Comparison of ENCODE assay signal across 9 cellular contexts in genomic region chr20:51014797-51015722, GRCh38. TPM values are rescaled to one million over a fixed set of nuclear protein-coding genes. Genes with fewer than 3 reads are reported as not detected.
A peak's percentile ranks its signal among the peaks of the same experiment; 100 is the strongest.
DNase-seq lines count a peak whose midpoint lies in the region; ATAC-seq, FAIRE-seq and TF ChIP-seq lines count a peak whose summit lies in the region.
"Had no signal": no experiment of that assay in that cellular context is flagged by ENCODE, and none has a peak within 500 bp of the region (broad histone marks: within the 10 kb centered on the region; RNA-seq: fewer than 3 reads in every experiment).

No MANE protein-coding gene starts in this region.

- no peak for TF ChIP-seq POLR2A in K562 (conservative IDR thresholded peaks at IDR 0.05)

- peak; percentile 27 to 66; a peak in 3 of 4 replicates for TF ChIP-seq RAD21 in K562 (CRISPR knock-in tag; conservative IDR thresholded peaks at IDR 0.05 in 1 of 2, IDR thresholded peaks at IDR 0.05 in 1 of 2)

- ATAC-seq in K562 (peak; percentile 85), upper lobe of right lung (peak; percentile 66), GM21825 (IDR thresholded peaks at IDR 0.05; ENCODE audit: unreplicated experiment) (no peak)
- ATAC-seq in activated CD4-positive, CD25-positive, alpha-beta regulatory T cell treated with anti-CD3 and anti-CD28 coated beads, Interleukin-2, amount 50 U/mL, for 24 hours = no peak
- ATAC-seq: naive thymus-derived CD4-positive, alpha-beta T cell had no signal

- H3K4me2 ChIP-seq in K562 (ENCODE audit: insufficient read depth, low read length) = no peak overlapping the region

- H3K4me1 ChIP-seq in K562 (replicated peaks in 1 of 2; ENCODE audit: control insufficient read depth in 2 of 2, insufficient read depth in 2 of 2, low read length in 2 of 2) (peaks cover 0 to 3% of the 10 kb centered on the region in 2 experiments; a peak in 2 of 5 replicates), upper lobe of right lung (no peaks in the 10 kb centered on the region)

- BruUV-seq in K562 (replicated peaks; lab: Mats Ljungman, UMichigan) = no TSS peak

- POLR2A ChIA-PET in GM10248 (lab: Yijun Ruan, JAX) = no interaction called here
- POLR2A ChIA-PET in K562 (lab: Yijun Ruan, JAX) = interaction anchor here (0.6 to 1.1 kb wide), 6 partner anchors 10 to 867 kb away, joined by 3 to 4 read pairs (median 3); no protein-coding TSS in a partner anchor

- H3K9me1 ChIP-seq in K562 (ENCODE audit: control insufficient read depth, insufficient read depth, low read length) = no peaks in the 10 kb centered on the region

- H3K27ac ChIP-seq in K562 (ENCODE audit: extremely low read depth, low read depth, low read length) (no peak overlapping the region), upper lobe of right lung (no peak overlapping the region)

- FAIRE-seq in K562 (lab: Jason Lieb, UNC) = peak; percentile 76

- H3K4me3 ChIP-seq in AG09309 (ENCODE audit: control insufficient read depth, low read depth, low read length) (no peak overlapping the region), K562 (no peak overlapping the region), upper lobe of right lung (no peak overlapping the region)

- no peaks in the 10 kb centered on the region for H3K9me3 ChIP-seq in K562 (replicated peaks; ENCODE audit: control insufficient read depth, insufficient read depth, low read depth, low read length)
- H3K9me3 ChIP-seq in upper lobe of right lung = no peaks in the 10 kb centered on the region

- TF ChIP-seq EP300 in K562 (IDR thresholded peaks at IDR 0.05; ENCODE audit: low read length) = no peak

- TF ChIP-seq CTCF in AG09309 (IDR thresholded peaks at IDR 0.05; ENCODE audit: control insufficient read depth, insufficient read depth, low read depth, low read length, missing control alignments) (peak; percentile 90), GM10248 (IDR thresholded peaks at IDR 0.05; ENCODE audit: control extremely low read depth, extremely low read depth, low read depth, missing control alignments) (peak; percentile 44), K562 (IDR thresholded peaks at IDR 0.05 in 2 of 3, conservative IDR thresholded peaks at IDR 0.05 in 1 of 3; ENCODE audit: insufficient read depth in 2 of 3, low read depth in 1 of 3, low read length in 3 of 3) (peak; percentile 74 to 89 (median 82)), upper lobe of right lung (IDR thresholded peaks at IDR 0.05) (peak; percentile 48)

- 10% methylated on average over 16 of the region's 16 CpGs for WGBS in K562 (ENCODE audit: insufficient coverage, low coverage, missing lambda C conversion rate)

- H3K27me3 ChIP-seq in K562 (ENCODE audit: control insufficient read depth in 2 of 2, insufficient read depth in 2 of 2, low read length in 2 of 2) = peaks cover 13 to 71% of the 10 kb centered on the region in 2 experiments
- peaks cover 22% of the 10 kb centered on the region for H3K27me3 ChIP-seq in upper lobe of right lung

- no peak overlapping the region for H2AFZ ChIP-seq in K562 (ENCODE audit: low read depth, low read length)

- H3K36me3 ChIP-seq in K562 (ENCODE audit: control insufficient read depth, insufficient read depth, low read length) (no peaks in the 10 kb centered on the region), upper lobe of right lung (no peaks in the 10 kb centered on the region)

- peaks cover 3% of the 10 kb centered on the region for H4K20me1 ChIP-seq in K562 (replicated peaks; ENCODE audit: control insufficient read depth, insufficient read depth, low read length)

- CTCF ChIA-PET in GM10248 (lab: Yijun Ruan, JAX) (interaction anchor here (0.9 to 2.7 kb wide), 16 partner anchors 12 to 608 kb away, joined by 3 to 25 read pairs (median 4); no protein-coding TSS in a partner anchor), K562 (lab: Yijun Ruan, JAX; ENCODE audit: low intra/inter-chr PET ratio) (interaction anchor here (0.7 kb wide), 1 partner anchor 775 kb away, joined by 3 read pairs; no protein-coding TSS in a partner anchor)

- no peaks in the 10 kb centered on the region for H3K79me2 ChIP-seq in K562 (ENCODE audit: control insufficient read depth, insufficient read depth, low read length)

- in situ Hi-C loops in K562 (cut with MboI) = no loop called here

- intact Hi-C loops in K562 (cut with micrococcal nuclease) (no loop called here), upper lobe of right lung (cut with DNase I) (no loop called here)

- no peak overlapping the region for H3K9ac ChIP-seq in K562 (ENCODE audit: insufficient read depth in 1 of 2, low read depth in 2 of 2, low read length in 2 of 2)

- DNase-seq in AG09309 (ENCODE audit: low read depth) (no peak), GM10248 (ENCODE audit: extremely low spot score) (peak; percentile 52), NCI-H460 (ENCODE audit: extremely low read depth, low read depth) (peak; percentile 59), K562 (ENCODE audit: extremely low read depth in 1 of 4, low spot score in 3 of 4) (peak; percentile 58 to 74 (median 68)), iris pigment epithelial cell (ENCODE audit: low read depth) (peak; percentile 66), upper lobe of right lung (no peak)

TF ChIP-seq in K562, 482 proteins besides CTCF, POLR2A, EP300 and RAD21 (continues in another document):
- no peak for TF ChIP-seq POLR2AphosphoS5 (IDR thresholded peaks at IDR 0.05; ENCODE audit: control insufficient read depth, insufficient read depth, low read depth, low read length)

RNA-seq across cellular contexts. Expression of gene KCNG1, which starts 7.8 kb away (rescaled TPM):
- total RNA-seq in NCI-H460 (2014; rRNA removed; shearing (Covaris generic)) = 77.5 and 84.3 TPM in 2 replicates
- polyA plus RNA-seq in NCI-H460 (2014; cell fraction: nucleus; rRNA removed) = 112 and 122 TPM in 2 replicates
- 0.21 and 0.25 TPM in 2 replicates for total RNA-seq in K562 (2011; cell fraction: chromatin; rRNA removed; ENCODE audit: low replicate concordance)
- not detected in 2 replicates for total RNA-seq in K562 (2011; cell fraction: nucleolus; rRNA removed)
- 0.44 and 0.69 TPM in 2 replicates for total RNA-seq in K562 (2011; cell fraction: nucleoplasm; rRNA removed)
- total RNA-seq in K562 (2014; rRNA removed) = 0.09 and 0.94 TPM in 2 replicates
- total RNA-seq in K562 (2014; rRNA removed; fragmentation: Illumina TruSeq; extraction: Trizol) = 0.26 and 0.33 TPM in 2 replicates
- 0.11 and 0.22 TPM in 2 replicates for total RNA-seq in K562 (2015; rRNA removed; fragmentation: Illumina TruSeq; extraction: Trizol)
- total RNA-seq in K562 (2021) = 0.76 and 1.5 TPM in 2 replicates
- polyA plus RNA-seq in K562 (2011; rRNA removed) = not detected in 2 replicates
- polyA plus RNA-seq in K562 (2011; cell fraction: cytosol; rRNA removed) = 0.03 and 0.12 TPM in 2 replicates
- polyA plus RNA-seq in K562 (2011; cell fraction: nucleus; rRNA removed) = 0.11 TPM in 1 of 2 replicates, not detected in the other
- polyA plus RNA-seq in K562 (2012) = 0.52 and 13.7 TPM in 2 replicates
- 0.12 and 0.29 TPM in 2 replicates for polyA plus RNA-seq in K562 (2014; fragmentation: Illumina TruSeq; extraction: Trizol)
- polyA plus RNA-seq in K562 (2014; fragmentation: Nextera tagmentation; extraction: Ambion mirVana) = under 1 TPM in 1 of 2 experiments, not detected in 1; 0.06 TPM
- 1.5 TPM in 2 replicates for polyA plus RNA-seq in K562 (2014; rRNA removed)
- not detected in 2 replicates for polyA minus RNA-seq in K562 (2011; rRNA and poly(A)+ RNA removed)
- polyA minus RNA-seq in K562 (2011; cell fraction: cytosol; rRNA and poly(A)+ RNA removed) = not detected in 2 replicates
- polyA minus RNA-seq in K562 (2011; cell fraction: nucleus; rRNA and poly(A)+ RNA removed) = not detected in 2 replicates
- total RNA-seq in upper lobe of right lung = not detected
- polyA plus RNA-seq: naive thymus-derived CD4-positive, alpha-beta T cell had no signal

RNA-seq across cellular contexts. Expression of gene MOCS3, which starts 56.4 kb away (rescaled TPM):
- 6.4 and 6.5 TPM in 2 replicates for total RNA-seq in NCI-H460 (2014; rRNA removed; shearing (Covaris generic))
- polyA plus RNA-seq in NCI-H460 (2014; cell fraction: nucleus; rRNA removed) = 5.3 and 7.1 TPM in 2 replicates
- 5.6 and 8.5 TPM in 2 replicates for total RNA-seq in K562 (2011; cell fraction: chromatin; rRNA removed; ENCODE audit: low replicate concordance)
- total RNA-seq in K562 (2011; cell fraction: nucleolus; rRNA removed) = 13.2 and 15.8 TPM in 2 replicates
- 10.8 and 11.0 TPM in 2 replicates for total RNA-seq in K562 (2011; cell fraction: nucleoplasm; rRNA removed)
- total RNA-seq in K562 (2014; rRNA removed) = 5.1 and 6.5 TPM in 2 replicates
- 4.4 TPM in 2 replicates for total RNA-seq in K562 (2014; rRNA removed; fragmentation: Illumina TruSeq; extraction: Trizol)
- 4.6 and 4.7 TPM in 2 replicates for total RNA-seq in K562 (2015; rRNA removed; fragmentation: Illumina TruSeq; extraction: Trizol)
- 5.6 and 6.2 TPM in 2 replicates for total RNA-seq in K562 (2021)
- 2.6 and 2.9 TPM in 2 replicates for polyA plus RNA-seq in K562 (2011; rRNA removed)
- polyA plus RNA-seq in K562 (2011; cell fraction: cytosol; rRNA removed) = 3.1 and 8.1 TPM in 2 replicates
- polyA plus RNA-seq in K562 (2011; cell fraction: nucleus; rRNA removed) = 1.6 and 2.1 TPM in 2 replicates
- 2.8 and 4.0 TPM in 2 replicates for polyA plus RNA-seq in K562 (2012)
- polyA plus RNA-seq in K562 (2014; fragmentation: Illumina TruSeq; extraction: Trizol) = 2.8 and 3.3 TPM in 2 replicates
- polyA plus RNA-seq in K562 (2014; fragmentation: Nextera tagmentation; extraction: Ambion mirVana) = 1 to 10 TPM in 1 of 2 experiments, under 1 TPM in 1; 0.70 to 1.0 TPM
- polyA plus RNA-seq in K562 (2014; rRNA removed) = 2.9 and 3.1 TPM in 2 replicates
- polyA minus RNA-seq in K562 (2011; rRNA and poly(A)+ RNA removed) = 5.1 and 6.5 TPM in 2 replicates
- polyA minus RNA-seq in K562 (2011; cell fraction: cytosol; rRNA and poly(A)+ RNA removed) = 3.4 and 5.0 TPM in 2 replicates
- 6.1 and 7.7 TPM in 2 replicates for polyA minus RNA-seq in K562 (2011; cell fraction: nucleus; rRNA and poly(A)+ RNA removed)
- 3.4 TPM for total RNA-seq in upper lobe of right lung

RNA-seq across cellular contexts. Expression of gene DPM1, which starts 56.7 kb away (rescaled TPM):
- 87.7 and 102 TPM in 2 replicates for total RNA-seq in NCI-H460 (2014; rRNA removed; shearing (Covaris generic))
- 114 and 185 TPM in 2 replicates for polyA plus RNA-seq in NCI-H460 (2014; cell fraction: nucleus; rRNA removed)
- 27.3 and 28.7 TPM in 2 replicates for total RNA-seq in K562 (2011; cell fraction: chromatin; rRNA removed; ENCODE audit: low replicate concordance)
- total RNA-seq in K562 (2011; cell fraction: nucleolus; rRNA removed) = 26.3 and 26.7 TPM in 2 replicates
- 21.8 and 29.6 TPM in 2 replicates for total RNA-seq in K562 (2011; cell fraction: nucleoplasm; rRNA removed)
- total RNA-seq in K562 (2014; rRNA removed) (83.7 and 105 TPM in 2 replicates), K562 (2014; rRNA removed; fragmentation: Illumina TruSeq; extraction: Trizol) (163 and 167 TPM in 2 replicates), K562 (2015; rRNA removed; fragmentation: Illumina TruSeq; extraction: Trizol) (123 and 133 TPM in 2 replicates), K562 (2021) (75.2 and 81.4 TPM in 2 replicates), upper lobe of right lung (30.2 TPM)
- polyA plus RNA-seq in K562 (2011; rRNA removed) (70.3 and 109 TPM in 2 replicates), K562 (2014; fragmentation: Illumina TruSeq; extraction: Trizol) (131 and 153 TPM in 2 replicates), K562 (2014; fragmentation: Nextera tagmentation; extraction: Ambion mirVana) (100 to 1,000 TPM; 185 to 190 TPM), K562 (2014; rRNA removed) (163 and 186 TPM in 2 replicates)
- polyA plus RNA-seq in K562 (2011; cell fraction: cytosol; rRNA removed) = 27.3 and 58.0 TPM in 2 replicates
- polyA plus RNA-seq in K562 (2011; cell fraction: nucleus; rRNA removed) = 23.6 and 46.5 TPM in 2 replicates
- polyA plus RNA-seq in K562 (2012) = 60.2 and 99.7 TPM in 2 replicates
- polyA minus RNA-seq in K562 (2011; rRNA and poly(A)+ RNA removed) = 43.3 and 44.4 TPM in 2 replicates
- polyA minus RNA-seq in K562 (2011; cell fraction: cytosol; rRNA and poly(A)+ RNA removed) = 27.7 and 46.1 TPM in 2 replicates
- polyA minus RNA-seq in K562 (2011; cell fraction: nucleus; rRNA and poly(A)+ RNA removed) = 19.8 and 20.9 TPM in 2 replicates

Comparison
In these comparisons a context has a peak if more than half of its experiments do, and no peak if none do; other contexts are left out.
1. DNase-seq: peak in GM10248 (single experiment), NCI-H460 (single experiment), K562 (4 of 4) and iris pigment epithelial cell (single experiment); none in AG09309 (single experiment) and upper lobe of right lung (single experiment).
2. ATAC-seq: peak in K562 (single experiment) and upper lobe of right lung (single experiment); none in GM21825 (single experiment) and activated CD4-positive, CD25-positive, alpha-beta regulatory T cell treated with anti-CD3 and anti-CD28 coated beads, Interleukin-2, amount 50 U/mL, for 24 hours (0 of 2).
3. RNA of gene KCNG1, which starts 7.8 kb away (total RNA-seq): 77.5 to 84.3 TPM in NCI-H460; 0.09 to 1.5 TPM in K562 and not detected in upper lobe of right lung (single experiment); every median in the first group is over 10 times any median in the second.
4. Peak in every context shown above with its lines, with median percentiles within 50 percentile points of each other: CTCF ChIP-seq.